15 cellular contexts compared by ENCODE assay signal in the genomic region with DNA sequence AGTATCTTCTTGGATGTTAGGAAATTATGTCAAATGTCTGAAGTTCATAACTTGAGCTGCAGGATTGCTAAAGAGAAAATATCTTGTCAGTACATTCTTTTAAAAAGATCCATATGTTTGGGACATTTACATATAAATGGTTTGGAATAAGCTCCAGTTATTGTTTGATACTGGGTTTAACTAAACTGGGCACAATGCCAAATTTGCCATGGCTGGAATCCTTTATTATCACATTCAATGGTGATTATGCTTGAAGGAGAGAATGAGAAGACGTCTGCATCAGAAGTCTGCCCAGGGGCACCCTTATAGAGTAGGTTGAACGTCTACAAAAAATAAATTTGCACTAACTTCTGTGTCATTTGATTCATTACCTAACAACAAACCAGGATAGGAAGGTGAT.
DNase-seq lines count a peak whose midpoint lies in the region; ATAC-seq, FAIRE-seq and TF ChIP-seq lines count a peak whose summit lies in the region.
"Had no signal": no experiment of that assay in that cellular context is flagged by ENCODE, and none has a peak within 500 bp of the region (broad histone marks: within the 10 kb centered on the region; RNA-seq: fewer than 3 reads in every experiment).

No MANE protein-coding gene starts in this region.

- H3K9me3 ChIP-seq in K562 (replicated peaks; ENCODE audit: control insufficient read depth, insufficient read depth, low read depth, low read length), result no peaks in the 10 kb centered on the region

- POLR2A ChIA-PET in K562 (lab: Yijun Ruan, JAX), result no interaction called here

- DNase-seq in NCI-H1417 (lab: John Stamatoyannopoulos, UW) (peak in 2 of 3 experiments; percentile 37 to 84), NCI-H1417 treated with DMSO at 0.1 percent for 48 hours (lab: John Stamatoyannopoulos, UW) (no peak), NCI-H1105 treated with DMSO at 0.1 percent for 48 hours (lab: John Stamatoyannopoulos, UW) (peak; percentile 93), NCI-H345 treated with DMSO at 0.1 percent for 48 hours (lab: John Stamatoyannopoulos, UW; ENCODE audit: unreplicated experiment) (peak; percentile 71), K562 (ENCODE audit: extremely low read depth in 1 of 4, low spot score in 3 of 4) (no peak), foreskin keratinocyte (no peak)
- DNase-seq: 8988T; CD8-positive, alpha-beta memory T cell; KG1; OCI-M1; SIG-M5; T-helper 2 cell had no signal

- no peaks in the 10 kb centered on the region for H4K20me1 ChIP-seq in K562 (replicated peaks; ENCODE audit: control insufficient read depth, insufficient read depth, low read length)

- in situ Hi-C loops in K562 (cut with MboI), result no loop called here

- no peaks in the 10 kb centered on the region for H3K36me3 ChIP-seq in K562 (ENCODE audit: control insufficient read depth, insufficient read depth, low read length)

- no peak for TF ChIP-seq POLR2A in K562 (conservative IDR thresholded peaks at IDR 0.05)

- FAIRE-seq in K562 (lab: Jason Lieb, UNC), result no peak
- FAIRE-seq: H1 had no signal

- CTCF ChIA-PET in K562 (lab: Yijun Ruan, JAX; ENCODE audit: low intra/inter-chr PET ratio), result no interaction called here

- H3K4me1 ChIP-seq in K562 (replicated peaks in 1 of 2; ENCODE audit: control insufficient read depth in 2 of 2, insufficient read depth in 2 of 2, low read length in 2 of 2) (no peaks in the 10 kb centered on the region), foreskin keratinocyte (no peaks in the 10 kb centered on the region)

- no peak overlapping the region for H3K4me3 ChIP-seq in K562

- H3K4me2 ChIP-seq in K562 (ENCODE audit: insufficient read depth, low read length), result no peak overlapping the region

- intact Hi-C loops in K562 (cut with micrococcal nuclease), result no loop called here

- TF ChIP-seq RAD21 in K562 (CRISPR knock-in tag; conservative IDR thresholded peaks at IDR 0.05 in 1 of 2, IDR thresholded peaks at IDR 0.05 in 1 of 2), result no peak

- H3K79me2 ChIP-seq in K562 (ENCODE audit: control insufficient read depth, insufficient read depth, low read length), result no peaks in the 10 kb centered on the region

- no peak for ATAC-seq in K562
- no peak for ATAC-seq in GM21390 (IDR thresholded peaks at IDR 0.05; ENCODE audit: unreplicated experiment)
- no peak for ATAC-seq in foreskin keratinocyte
- ATAC-seq in HG02884 (IDR thresholded peaks at IDR 0.05; ENCODE audit: unreplicated experiment), result no peak

- no peak for TF ChIP-seq EP300 in K562 (IDR thresholded peaks at IDR 0.05; ENCODE audit: low read length)

- no peak for TF ChIP-seq CTCF in K562 (IDR thresholded peaks at IDR 0.05 in 2 of 3, conservative IDR thresholded peaks at IDR 0.05 in 1 of 3; ENCODE audit: insufficient read depth in 2 of 3, low read depth in 1 of 3, low read length in 3 of 3)
- TF ChIP-seq CTCF in foreskin keratinocyte (conservative IDR thresholded peaks at IDR 0.05), result no peak

- no peak overlapping the region for H3K9ac ChIP-seq in K562 (ENCODE audit: insufficient read depth in 1 of 2, low read depth in 2 of 2, low read length in 2 of 2)

- H3K27ac ChIP-seq in K562 (ENCODE audit: extremely low read depth, low read depth, low read length) (no peak overlapping the region), foreskin keratinocyte (no peak overlapping the region)

- no peaks in the 10 kb centered on the region for H3K9me1 ChIP-seq in K562 (ENCODE audit: control insufficient read depth, insufficient read depth, low read length)

- no peaks in the 10 kb centered on the region for H3K27me3 ChIP-seq in K562 (ENCODE audit: control insufficient read depth in 2 of 2, insufficient read depth in 2 of 2, low read length in 2 of 2)
- no peaks in the 10 kb centered on the region for H3K27me3 ChIP-seq in foreskin keratinocyte

- H2AFZ ChIP-seq in K562 (ENCODE audit: low read depth, low read length), result no peak overlapping the region

- WGBS in K562 (ENCODE audit: insufficient coverage, low coverage, missing lambda C conversion rate), result 0% methylated on average over 2 of the region's 2 CpGs

- no TSS peak for BruUV-seq in K562 (replicated peaks; lab: Mats Ljungman, UMichigan)

TF ChIP-seq in K562, 482 proteins besides CTCF, POLR2A, EP300 and RAD21:
- TF ChIP-seq FOXK2 (conservative IDR thresholded peaks at IDR 0.05 in 1 of 2, IDR thresholded peaks at IDR 0.05 in 1 of 2; ENCODE audit: low read depth in 2 of 2) (no peak), NFIX (CRISPR knock-in tag; IDR thresholded peaks at IDR 0.05; ENCODE audit: low read depth) (peak; percentile 50; the same call in 1 of the 2 replicates), NFIC (IDR thresholded peaks at IDR 0.05) (peak; percentile 63; the same call in 1 of the 2 replicates)

Comparison
In these comparisons a context has a peak if more than half of its experiments do, and no peak if none do; other contexts are left out.
1. DNase-seq: peak in NCI-H1417 (2 of 3), NCI-H1105 treated with DMSO at 0.1 percent for 48 hours (single experiment) and NCI-H345 treated with DMSO at 0.1 percent for 48 hours (single experiment); none in NCI-H1417 treated with DMSO at 0.1 percent for 48 hours (single experiment), K562 (0 of 4) and foreskin keratinocyte (0 of 2).